In the genomic region with DNA sequence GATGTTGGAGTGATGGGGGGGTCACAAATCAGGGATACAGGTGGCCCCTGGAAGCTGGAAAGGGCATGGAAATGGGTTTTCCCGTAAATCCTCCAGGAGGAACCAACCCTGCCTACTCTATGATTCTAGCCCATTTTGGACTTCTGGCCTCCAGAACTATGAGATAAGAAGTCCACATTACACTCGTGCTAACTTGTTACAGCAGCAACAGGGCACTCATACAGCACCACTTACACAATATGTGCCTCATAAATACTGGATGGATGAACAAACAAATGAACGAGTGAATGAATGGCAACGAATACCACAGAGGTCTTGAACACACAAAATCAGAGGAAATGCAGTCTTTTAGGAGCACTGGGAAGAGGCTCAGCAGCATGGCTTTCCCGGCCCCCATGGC, we compare ENCODE assay signal across 29 cellular contexts.
"Had no signal": no experiment of that assay in that cellular context is flagged by ENCODE, and none has a peak within 500 bp of the region (broad histone marks: within the 10 kb centered on the region; RNA-seq: fewer than 3 reads in every experiment).

No MANE protein-coding gene starts in this region.

- H3K27me3 Mint-ChIP-seq: stimulated activated naive CD8-positive, alpha-beta T cell treated with anti-CD3 and anti-CD28 coated beads, Interleukin-15, Interleukin-2, amounts not matched to agents 100 ng/mL and 50 ng/mL, for 24 hours had no signal

- H3K9me3 ChIP-seq: suprapubic skin, testis, thoracic aorta, thyroid gland, transverse colon, upper lobe of right lung, uterus, vagina had no signal

- H3K27ac ChIP-seq: stomach, suprapubic skin, testis, thoracic aorta, thyroid gland, tibial artery, tibial nerve, transverse colon, upper lobe of left lung, upper lobe of right lung, uterus, vagina had no signal

- H3K4me3 Mint-ChIP-seq: stimulated activated effector memory CD8-positive, alpha-beta T cell treated with anti-CD3 and anti-CD28 coated beads, Interleukin-12 subunit alpha, Interleukin-12 subunit beta, amount 100 ng/mL, for 72 hours; stimulated activated memory B cell treated with anti-CD40 and anti-IgM and Interleukin-4, amounts not matched to agents 10 μg/mL and 1 μg/mL and 100 μg/mL, for 72 hours; stimulated activated naive B cell treated with anti-CD40 and anti-IgM and Interleukin-4, amounts not matched to agents 10 μg/mL and 1 μg/mL and 100 μg/mL, for 72 hours; stimulated activated naive CD8-positive, alpha-beta T cell treated with anti-CD3 and anti-CD28 coated beads, Interleukin-15, amount 100 ng/mL, for 72 hours; stimulated activated naive CD8-positive, alpha-beta T cell treated with anti-CD3 and anti-CD28 coated beads, Interleukin-15, Interleukin-2, amounts not matched to agents 100 ng/mL and 50 ng/mL, for 24 hours; type B pancreatic cell had no signal

- H3K27ac Mint-ChIP-seq: stimulated activated effector memory CD8-positive, alpha-beta T cell treated with anti-CD3 and anti-CD28 coated beads, Interleukin-12 subunit alpha, Interleukin-12 subunit beta, amount 100 ng/mL, for 72 hours; stimulated activated memory B cell treated with anti-CD40 and anti-IgM and Interleukin-4, amounts not matched to agents 10 μg/mL and 1 μg/mL and 100 μg/mL, for 72 hours; stimulated activated naive B cell treated with anti-CD40 and anti-IgM and Interleukin-4, amounts not matched to agents 10 μg/mL and 1 μg/mL and 100 μg/mL, for 72 hours; stimulated activated naive CD8-positive, alpha-beta T cell treated with anti-CD3 and anti-CD28 coated beads, Interleukin-15, amount 100 ng/mL, for 72 hours; stimulated activated naive CD8-positive, alpha-beta T cell treated with anti-CD3 and anti-CD28 coated beads, Interleukin-15, Interleukin-2, amounts not matched to agents 100 ng/mL and 50 ng/mL, for 24 hours; type B pancreatic cell had no signal

- H3K36me3 ChIP-seq: stomach, suprapubic skin, thoracic aorta, thyroid gland, tibial artery, tibial nerve, transverse colon, upper lobe of left lung, upper lobe of right lung, uterus, vagina had no signal

- H3K27me3 ChIP-seq: testis, thyroid gland, tibial nerve, upper lobe of left lung, uterus, vagina had no signal

- DNase-seq: stimulated activated CD4-positive, alpha-beta T cell treated with anti-CD3 and anti-CD28 coated beads, Interleukin-2, amount 100 ng/mL, for 48 hours; stimulated activated CD4-positive, alpha-beta T cell treated with anti-CD3 and anti-CD28 coated beads, Interleukin-4, amount 100 ng/mL, for 1 hour; stimulated activated CD4-positive, alpha-beta T cell treated with anti-CD3 and anti-CD28 coated beads, Interleukin-4, amount 100 ng/mL, for 24 hours; stimulated activated CD4-positive, alpha-beta T cell treated with anti-CD3 and anti-CD28 coated beads, Interleukin-4, amount 100 ng/mL, for 4 hours; stimulated activated CD8-positive, alpha-beta memory T cell treated with anti-CD3 and anti-CD28 coated beads, Interleukin-4, amount 100 ng/mL, for 48 hours; stimulated activated naive B cell treated with anti-CD40 and anti-IgM and Interleukin-4, amounts not matched to agents 10 μg/mL and 1 μg/mL and 100 μg/mL, for 72 hours; stimulated activated naive CD4-positive, alpha-beta T cell; stimulated activated naive CD4-positive, alpha-beta T cell treated with Interleukin-2 at 50 U/mL for 16 hours; stimulated activated naive CD8-positive, alpha-beta T cell treated with anti-CD3 and anti-CD28 coated beads, Interleukin-15, amount 100 ng/mL, for 72 hours; stimulated activated naive CD8-positive, alpha-beta T cell treated with anti-CD3 and anti-CD28 coated beads, Interleukin-15, Interleukin-2, amounts not matched to agents 100 U/mL and 50 U/mL, for 24 hours; stomach; substantia nigra; testis; thyroid gland; tibial artery; transverse colon; trophoblast cell; upper lobe of left lung; upper lobe of right lung; uterus had no signal

- H3K4me1 ChIP-seq: stomach, suprapubic skin, testis, thyroid gland, tibial artery, tibial nerve, transverse colon, upper lobe of left lung, upper lobe of right lung, uterus, vagina had no signal

- H3K4me3 ChIP-seq: stomach, suprapubic skin, testis, thoracic aorta, thyroid gland, tibial artery, tibial nerve, transverse colon, upper lobe of left lung, upper lobe of right lung, uterus, vagina had no signal

- H3K4me1 Mint-ChIP-seq: stimulated activated memory B cell treated with anti-CD40 and anti-IgM and Interleukin-4, amounts not matched to agents 10 μg/mL and 1 μg/mL and 100 μg/mL, for 72 hours; stimulated activated naive B cell treated with anti-CD40 and anti-IgM and Interleukin-4, amounts not matched to agents 10 μg/mL and 1 μg/mL and 100 μg/mL, for 72 hours had no signal

- FAIRE-seq: urothelium cell line had no signal

- H3K36me3 Mint-ChIP-seq: stimulated activated effector memory CD8-positive, alpha-beta T cell treated with anti-CD3 and anti-CD28 coated beads, Interleukin-12 subunit alpha, Interleukin-12 subunit beta, amount 100 ng/mL, for 72 hours; stimulated activated memory B cell treated with anti-CD40 and anti-IgM and Interleukin-4, amounts not matched to agents 10 μg/mL and 1 μg/mL and 100 μg/mL, for 72 hours; stimulated activated naive B cell treated with anti-CD40 and anti-IgM and Interleukin-4, amounts not matched to agents 10 μg/mL and 1 μg/mL and 100 μg/mL, for 72 hours; type B pancreatic cell had no signal

- ATAC-seq: stimulated activated effector memory CD8-positive, alpha-beta T cell treated with anti-CD3 and anti-CD28 coated beads, Interleukin-12 subunit alpha, Interleukin-12 subunit beta, amount 100 ng/mL, for 72 hours; stimulated activated memory B cell treated with anti-CD40 and anti-IgM and Interleukin-4, amounts not matched to agents 10 μg/mL and 1 μg/mL and 100 μg/mL, for 72 hours; stimulated activated naive B cell treated with anti-CD40 and anti-IgM and Interleukin-4, amounts not matched to agents 10 μg/mL and 1 μg/mL and 100 μg/mL, for 72 hours; stimulated activated naive CD8-positive, alpha-beta T cell treated with anti-CD3 and anti-CD28 coated beads, Interleukin-15, amount 100 ng/mL, for 72 hours; stimulated activated naive CD8-positive, alpha-beta T cell treated with anti-CD3 and anti-CD28 coated beads, Interleukin-15, Interleukin-2, amounts not matched to agents 100 U/mL and 50 U/mL, for 24 hours; upper lobe of right lung had no signal
